14 cellular contexts compared by ENCODE assay signal in the genomic region with DNA sequence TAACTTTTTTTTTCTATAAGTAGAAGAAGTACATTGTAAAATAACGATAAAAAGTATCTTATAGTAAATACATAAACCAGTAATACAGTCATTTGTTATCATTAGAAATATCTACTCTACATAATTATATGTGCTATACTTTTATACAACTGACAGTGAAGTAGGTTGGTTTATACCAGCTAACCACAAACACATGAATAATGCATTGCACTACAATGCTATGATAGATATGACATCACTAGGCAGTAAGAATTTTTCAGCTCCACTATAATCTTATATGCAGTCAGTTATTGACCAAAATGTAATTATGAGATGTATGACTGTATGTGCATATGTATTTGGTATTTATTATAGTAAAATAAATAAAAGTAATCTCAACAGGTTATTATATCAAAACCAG. TPM values are rescaled to one million over a fixed set of nuclear protein-coding genes. Genes with fewer than 3 reads are reported as not detected.
DNase-seq lines count a peak whose midpoint lies in the region; ATAC-seq and TF ChIP-seq lines count a peak whose summit lies in the region.
"Had no signal": no experiment of that assay in that cellular context is flagged by ENCODE, and none has a peak within 500 bp of the region (broad histone marks: within the 10 kb centered on the region; RNA-seq: fewer than 3 reads in every experiment).

No MANE protein-coding gene starts in this region.

- H3K36me3 Mint-ChIP-seq in GM23338 (ENCODE audit: low read depth) = no peaks in the 10 kb centered on the region
- H3K36me3 Mint-ChIP-seq: CD8-positive, alpha-beta T cell had no signal

- H3K36me3 ChIP-seq in GM23338 (ENCODE audit: insufficient read depth) = no peaks in the 10 kb centered on the region
- H3K36me3 ChIP-seq: BLaER1 treated with 17β-estradiol and CSF1 and Interleukin-3, amounts not matched to agents 10 nM and 100 nM had no signal

- H3K4me3 ChIP-seq in GM23338 = no peak overlapping the region
- H3K4me3 ChIP-seq: BLaER1 treated with 17β-estradiol and CSF1 and Interleukin-3, amounts not matched to agents 10 nM and 100 nM had no signal

- no peaks in the 10 kb centered on the region for H3K9me2 ChIP-seq in GM23338 (ENCODE audit: insufficient read depth)

- no peaks in the 10 kb centered on the region; the same call in 1 of the 2 replicates for H3K4me1 ChIP-seq in GM23338 (ENCODE audit: insufficient read depth)
- H3K4me1 ChIP-seq: BLaER1 treated with 17β-estradiol and CSF1 and Interleukin-3, amounts not matched to agents 10 nM and 100 nM had no signal

- peak; percentile 36 for DNase-seq in HCEC 1CT
- DNase-seq in amniotic epithelial cell (ENCODE audit: low read depth) = peak; percentile 58
- DNase-seq in fibroblast of peridontal ligament (ENCODE audit: extremely low read depth) = peak; percentile 30
- DNase-seq in caudate nucleus (lab: John Stamatoyannopoulos, UW) = no peak
- no peak for DNase-seq in DMS114 treated with DMSO at 0.1 percent for 48 hours (lab: John Stamatoyannopoulos, UW; ENCODE audit: unreplicated experiment)
- DNase-seq in GM23338 (ENCODE audit: low spot score) = no peak
- DNase-seq: Calu3; CD8-positive, alpha-beta T cell; DMS53; GF-D8; H9 had no signal

- no peak for TF ChIP-seq CTCF in GM23338 (conservative IDR thresholded peaks at IDR 0.05; ENCODE audit: low read depth in 2 of 2)

- H3K27ac ChIP-seq in caudate nucleus (ENCODE audit: low read depth, low read length) (no peak overlapping the region), GM23338 (ENCODE audit: low read depth) (no peak overlapping the region)
- H3K27ac ChIP-seq: BLaER1 treated with 17β-estradiol and CSF1 and Interleukin-3, amounts not matched to agents 10 nM and 100 nM had no signal

- ATAC-seq in GM23338 = no peak
- ATAC-seq: CD8-positive, alpha-beta T cell; HepG2 had no signal

- no peaks in the 10 kb centered on the region for H3K27me3 ChIP-seq in GM23338 (ENCODE audit: insufficient read depth)
- H3K27me3 ChIP-seq: BLaER1 treated with 17β-estradiol and CSF1 and Interleukin-3, amounts not matched to agents 10 nM and 100 nM had no signal

- H3K9me3 Mint-ChIP-seq in GM23338 = no peaks in the 10 kb centered on the region
- H3K9me3 Mint-ChIP-seq: CD8-positive, alpha-beta T cell; H9 had no signal

- H3K79me2 ChIP-seq in GM23338 (replicated peaks; ENCODE audit: insufficient read depth) = no peaks in the 10 kb centered on the region

- no peaks in the 10 kb centered on the region for H4K20me1 ChIP-seq in GM23338 (replicated peaks; ENCODE audit: insufficient read depth)
- H4K20me1 ChIP-seq: BLaER1 treated with 17β-estradiol and CSF1 and Interleukin-3, amounts not matched to agents 10 nM and 100 nM had no signal

- no peak overlapping the region for H2AFZ ChIP-seq in GM23338

- H3K4me3 Mint-ChIP-seq in GM23338 = no peak overlapping the region
- H3K4me3 Mint-ChIP-seq: B cell; CD8-positive, alpha-beta T cell; H9 had no signal

- no peaks in the 10 kb centered on the region for H3F3A ChIP-seq in GM23338 (replicated peaks; ENCODE audit: low read depth)

- H3K4me2 ChIP-seq in GM23338 = no peak overlapping the region
- H3K4me2 ChIP-seq: BLaER1 treated with 17β-estradiol and CSF1 and Interleukin-3, amounts not matched to agents 10 nM and 100 nM had no signal

- no peaks in the 10 kb centered on the region for H3K27me3 Mint-ChIP-seq in GM23338 (ENCODE audit: insufficient read depth, low read depth, poor library complexity)

- no peak overlapping the region for H3K27ac Mint-ChIP-seq in GM23338
- H3K27ac Mint-ChIP-seq: B cell; CD8-positive, alpha-beta T cell; H9 had no signal

- no peaks in the 10 kb centered on the region for H3K4me1 Mint-ChIP-seq in GM23338
- H3K4me1 Mint-ChIP-seq: B cell, H9 had no signal

TF ChIP-seq in GM23338, 12 proteins besides CTCF, POLR2A, EP300 and RAD21 (continues in another document):
- no peak for TF ChIP-seq NANOG (IDR thresholded peaks at IDR 0.05; ENCODE audit: borderline replicate concordance)
- TF ChIP-seq, protein P1, sequence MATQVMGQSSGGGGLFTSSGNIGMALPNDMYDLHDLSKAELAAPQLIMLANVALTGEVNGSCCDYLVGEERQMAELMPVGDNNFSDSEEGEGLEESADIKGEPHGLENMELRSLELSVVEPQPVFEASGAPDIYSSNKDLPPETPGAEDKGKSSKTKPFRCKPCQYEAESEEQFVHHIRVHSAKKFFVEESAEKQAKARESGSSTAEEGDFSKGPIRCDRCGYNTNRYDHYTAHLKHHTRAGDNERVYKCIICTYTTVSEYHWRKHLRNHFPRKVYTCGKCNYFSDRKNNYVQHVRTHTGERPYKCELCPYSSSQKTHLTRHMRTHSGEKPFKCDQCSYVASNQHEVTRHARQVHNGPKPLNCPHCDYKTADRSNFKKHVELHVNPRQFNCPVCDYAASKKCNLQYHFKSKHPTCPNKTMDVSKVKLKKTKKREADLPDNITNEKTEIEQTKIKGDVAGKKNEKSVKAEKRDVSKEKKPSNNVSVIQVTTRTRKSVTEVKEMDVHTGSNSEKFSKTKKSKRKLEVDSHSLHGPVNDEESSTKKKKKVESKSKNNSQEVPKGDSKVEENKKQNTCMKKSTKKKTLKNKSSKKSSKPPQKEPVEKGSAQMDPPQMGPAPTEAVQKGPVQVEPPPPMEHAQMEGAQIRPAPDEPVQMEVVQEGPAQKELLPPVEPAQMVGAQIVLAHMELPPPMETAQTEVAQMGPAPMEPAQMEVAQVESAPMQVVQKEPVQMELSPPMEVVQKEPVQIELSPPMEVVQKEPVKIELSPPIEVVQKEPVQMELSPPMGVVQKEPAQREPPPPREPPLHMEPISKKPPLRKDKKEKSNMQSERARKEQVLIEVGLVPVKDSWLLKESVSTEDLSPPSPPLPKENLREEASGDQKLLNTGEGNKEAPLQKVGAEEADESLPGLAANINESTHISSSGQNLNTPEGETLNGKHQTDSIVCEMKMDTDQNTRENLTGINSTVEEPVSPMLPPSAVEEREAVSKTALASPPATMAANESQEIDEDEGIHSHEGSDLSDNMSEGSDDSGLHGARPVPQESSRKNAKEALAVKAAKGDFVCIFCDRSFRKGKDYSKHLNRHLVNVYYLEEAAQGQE (IDR thresholded peaks at IDR 0.05; ENCODE audit: unreplicated experiment) = no peak
- no peak for TF ChIP-seq EZH2phosphoT487 (IDR thresholded peaks at IDR 0.05; ENCODE audit: unreplicated experiment)
- no peak for TF ChIP-seq POLR2AphosphoS5 (IDR thresholded peaks at IDR 0.05; ENCODE audit: low read depth)
- no peak for TF ChIP-seq ZNF331 (CRISPR knock-in tag; IDR thresholded peaks at IDR 0.05; ENCODE audit: low read depth)
- TF ChIP-seq, protein P2, sequence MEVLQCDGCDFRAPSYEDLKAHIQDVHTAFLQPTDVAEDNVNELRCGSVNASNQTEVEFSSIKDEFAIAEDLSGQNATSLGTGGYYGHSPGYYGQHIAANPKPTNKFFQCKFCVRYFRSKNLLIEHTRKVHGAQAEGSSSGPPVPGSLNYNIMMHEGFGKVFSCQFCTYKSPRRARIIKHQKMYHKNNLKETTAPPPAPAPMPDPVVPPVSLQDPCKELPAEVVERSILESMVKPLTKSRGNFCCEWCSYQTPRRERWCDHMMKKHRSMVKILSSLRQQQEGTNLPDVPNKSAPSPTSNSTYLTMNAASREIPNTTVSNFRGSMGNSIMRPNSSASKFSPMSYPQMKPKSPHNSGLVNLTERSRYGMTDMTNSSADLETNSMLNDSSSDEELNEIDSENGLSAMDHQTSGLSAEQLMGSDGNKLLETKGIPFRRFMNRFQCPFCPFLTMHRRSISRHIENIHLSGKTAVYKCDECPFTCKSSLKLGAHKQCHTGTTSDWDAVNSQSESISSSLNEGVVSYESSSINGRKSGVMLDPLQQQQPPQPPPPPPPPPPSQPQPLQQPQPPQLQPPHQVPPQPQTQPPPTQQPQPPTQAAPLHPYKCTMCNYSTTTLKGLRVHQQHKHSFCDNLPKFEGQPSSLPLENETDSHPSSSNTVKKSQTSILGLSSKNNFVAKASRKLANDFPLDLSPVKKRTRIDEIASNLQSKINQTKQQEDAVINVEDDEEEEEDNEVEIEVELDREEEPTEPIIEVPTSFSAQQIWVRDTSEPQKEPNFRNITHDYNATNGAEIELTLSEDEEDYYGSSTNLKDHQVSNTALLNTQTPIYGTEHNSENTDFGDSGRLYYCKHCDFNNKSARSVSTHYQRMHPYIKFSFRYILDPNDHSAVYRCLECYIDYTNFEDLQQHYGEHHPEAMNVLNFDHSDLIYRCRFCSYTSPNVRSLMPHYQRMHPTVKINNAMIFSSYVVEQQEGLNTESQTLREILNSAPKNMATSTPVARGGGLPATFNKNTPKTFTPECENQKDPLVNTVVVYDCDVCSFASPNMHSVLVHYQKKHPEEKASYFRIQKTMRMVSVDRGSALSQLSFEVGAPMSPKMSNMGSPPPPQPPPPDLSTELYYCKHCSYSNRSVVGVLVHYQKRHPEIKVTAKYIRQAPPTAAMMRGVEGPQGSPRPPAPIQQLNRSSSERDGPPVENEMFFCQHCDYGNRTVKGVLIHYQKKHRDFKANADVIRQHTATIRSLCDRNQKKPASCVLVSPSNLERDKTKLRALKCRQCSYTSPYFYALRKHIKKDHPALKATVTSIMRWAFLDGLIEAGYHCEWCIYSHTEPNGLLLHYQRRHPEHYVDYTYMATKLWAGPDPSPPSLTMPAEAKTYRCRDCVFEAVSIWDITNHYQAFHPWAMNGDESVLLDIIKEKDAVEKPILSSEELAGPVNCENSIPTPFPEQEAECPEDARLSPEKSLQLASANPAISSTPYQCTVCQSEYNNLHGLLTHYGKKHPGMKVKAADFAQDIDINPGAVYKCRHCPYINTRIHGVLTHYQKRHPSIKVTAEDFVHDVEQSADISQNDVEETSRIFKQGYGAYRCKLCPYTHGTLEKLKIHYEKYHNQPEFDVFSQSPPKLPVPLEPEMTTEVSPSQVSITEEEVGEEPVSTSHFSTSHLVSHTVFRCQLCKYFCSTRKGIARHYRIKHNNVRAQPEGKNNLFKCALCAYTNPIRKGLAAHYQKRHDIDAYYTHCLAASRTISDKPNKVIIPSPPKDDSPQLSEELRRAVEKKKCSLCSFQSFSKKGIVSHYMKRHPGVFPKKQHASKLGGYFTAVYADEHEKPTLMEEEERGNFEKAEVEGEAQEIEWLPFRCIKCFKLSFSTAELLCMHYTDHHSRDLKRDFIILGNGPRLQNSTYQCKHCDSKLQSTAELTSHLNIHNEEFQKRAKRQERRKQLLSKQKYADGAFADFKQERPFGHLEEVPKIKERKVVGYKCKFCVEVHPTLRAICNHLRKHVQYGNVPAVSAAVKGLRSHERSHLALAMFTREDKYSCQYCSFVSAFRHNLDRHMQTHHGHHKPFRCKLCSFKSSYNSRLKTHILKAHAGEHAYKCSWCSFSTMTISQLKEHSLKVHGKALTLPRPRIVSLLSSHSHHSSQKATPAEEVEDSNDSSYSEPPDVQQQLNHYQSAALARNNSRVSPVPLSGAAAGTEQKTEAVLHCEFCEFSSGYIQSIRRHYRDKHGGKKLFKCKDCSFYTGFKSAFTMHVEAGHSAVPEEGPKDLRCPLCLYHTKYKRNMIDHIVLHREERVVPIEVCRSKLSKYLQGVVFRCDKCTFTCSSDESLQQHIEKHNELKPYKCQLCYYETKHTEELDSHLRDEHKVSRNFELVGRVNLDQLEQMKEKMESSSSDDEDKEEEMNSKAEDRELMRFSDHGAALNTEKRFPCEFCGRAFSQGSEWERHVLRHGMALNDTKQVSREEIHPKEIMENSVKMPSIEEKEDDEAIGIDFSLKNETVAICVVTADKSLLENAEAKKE (CRISPR knock-in tag; IDR thresholded peaks at IDR 0.05) = no peak

RNA-seq across cellular contexts. Expression of a gene that starts 23.4 kb away (rescaled TPM):
- 46.1 and 52.1 TPM in 2 replicates for total RNA-seq in GM23338 (2014; rRNA removed; shearing (Covaris generic))
- 53.5 and 54.8 TPM in 2 replicates for polyA plus RNA-seq in GM23338 (2016; fragmentation: Nextera tagmentation; extraction: Ambion mirVana)

Comparison
In these comparisons a context has a peak if more than half of its experiments do, and no peak if none do; other contexts are left out.
1. DNase-seq: peak in HCEC 1CT (single experiment), amniotic epithelial cell (single experiment) and fibroblast of peridontal ligament (single experiment); none in caudate nucleus (0 of 61), DMS114 treated with DMSO at 0.1 percent for 48 hours (single experiment) and GM23338 (single experiment).